Comparison of ENCODE assay signal across 2 cellular contexts in the genomic region with DNA sequence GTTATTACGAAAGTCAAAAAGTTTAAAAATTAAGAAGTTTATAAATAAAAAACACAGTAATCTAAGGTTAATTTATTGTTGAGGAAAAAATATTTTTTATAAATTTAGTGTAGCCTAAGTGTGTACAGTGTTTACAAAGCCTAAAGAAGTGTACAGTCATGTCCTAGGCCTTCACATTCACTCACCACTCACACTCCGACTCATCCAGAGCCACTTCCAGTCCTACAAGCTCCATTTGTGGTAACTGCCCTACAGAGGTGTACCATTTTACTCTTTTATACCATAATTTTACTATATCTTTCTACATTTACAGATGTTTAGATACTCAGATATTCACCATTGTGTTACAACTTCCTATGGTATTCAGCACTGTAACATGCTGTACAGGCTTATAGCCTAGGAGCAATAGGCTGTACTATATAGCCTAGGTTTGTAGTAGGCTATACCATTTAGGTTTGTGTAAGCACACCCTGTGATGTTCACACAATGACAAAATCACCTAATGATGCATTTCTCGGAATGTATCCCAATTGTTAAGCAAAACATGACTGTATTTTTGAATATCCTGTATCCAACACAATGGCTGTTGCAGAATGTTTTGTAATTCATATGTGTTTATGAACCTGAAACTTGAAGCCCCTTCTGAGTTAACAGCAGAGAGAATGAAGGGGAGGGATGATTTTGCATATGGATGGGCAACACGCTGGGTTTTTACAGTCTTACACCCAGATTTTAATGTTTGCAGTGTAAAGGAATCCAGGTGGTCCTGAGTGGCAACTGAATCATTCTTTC.
TF ChIP-seq lines count a peak whose summit lies in the region.

No MANE protein-coding gene starts in this region.

TF ChIP-seq in GM23338, 12 proteins besides CTCF, POLR2A, EP300 and RAD21 (continues in another document):
- no peak for TF ChIP-seq ZNF114 (CRISPR knock-in tag; IDR thresholded peaks at IDR 0.05)
- TF ChIP-seq EZH2 (IDR thresholded peaks at IDR 0.05; ENCODE audit: low read depth, unreplicated experiment) = no peak
- TF ChIP-seq JUNB (IDR thresholded peaks at IDR 0.05; ENCODE audit: unreplicated experiment) = no peak
- TF ChIP-seq EZH2phosphoT487 (IDR thresholded peaks at IDR 0.05; ENCODE audit: unreplicated experiment) = no peak
- TF ChIP-seq, protein P1, sequence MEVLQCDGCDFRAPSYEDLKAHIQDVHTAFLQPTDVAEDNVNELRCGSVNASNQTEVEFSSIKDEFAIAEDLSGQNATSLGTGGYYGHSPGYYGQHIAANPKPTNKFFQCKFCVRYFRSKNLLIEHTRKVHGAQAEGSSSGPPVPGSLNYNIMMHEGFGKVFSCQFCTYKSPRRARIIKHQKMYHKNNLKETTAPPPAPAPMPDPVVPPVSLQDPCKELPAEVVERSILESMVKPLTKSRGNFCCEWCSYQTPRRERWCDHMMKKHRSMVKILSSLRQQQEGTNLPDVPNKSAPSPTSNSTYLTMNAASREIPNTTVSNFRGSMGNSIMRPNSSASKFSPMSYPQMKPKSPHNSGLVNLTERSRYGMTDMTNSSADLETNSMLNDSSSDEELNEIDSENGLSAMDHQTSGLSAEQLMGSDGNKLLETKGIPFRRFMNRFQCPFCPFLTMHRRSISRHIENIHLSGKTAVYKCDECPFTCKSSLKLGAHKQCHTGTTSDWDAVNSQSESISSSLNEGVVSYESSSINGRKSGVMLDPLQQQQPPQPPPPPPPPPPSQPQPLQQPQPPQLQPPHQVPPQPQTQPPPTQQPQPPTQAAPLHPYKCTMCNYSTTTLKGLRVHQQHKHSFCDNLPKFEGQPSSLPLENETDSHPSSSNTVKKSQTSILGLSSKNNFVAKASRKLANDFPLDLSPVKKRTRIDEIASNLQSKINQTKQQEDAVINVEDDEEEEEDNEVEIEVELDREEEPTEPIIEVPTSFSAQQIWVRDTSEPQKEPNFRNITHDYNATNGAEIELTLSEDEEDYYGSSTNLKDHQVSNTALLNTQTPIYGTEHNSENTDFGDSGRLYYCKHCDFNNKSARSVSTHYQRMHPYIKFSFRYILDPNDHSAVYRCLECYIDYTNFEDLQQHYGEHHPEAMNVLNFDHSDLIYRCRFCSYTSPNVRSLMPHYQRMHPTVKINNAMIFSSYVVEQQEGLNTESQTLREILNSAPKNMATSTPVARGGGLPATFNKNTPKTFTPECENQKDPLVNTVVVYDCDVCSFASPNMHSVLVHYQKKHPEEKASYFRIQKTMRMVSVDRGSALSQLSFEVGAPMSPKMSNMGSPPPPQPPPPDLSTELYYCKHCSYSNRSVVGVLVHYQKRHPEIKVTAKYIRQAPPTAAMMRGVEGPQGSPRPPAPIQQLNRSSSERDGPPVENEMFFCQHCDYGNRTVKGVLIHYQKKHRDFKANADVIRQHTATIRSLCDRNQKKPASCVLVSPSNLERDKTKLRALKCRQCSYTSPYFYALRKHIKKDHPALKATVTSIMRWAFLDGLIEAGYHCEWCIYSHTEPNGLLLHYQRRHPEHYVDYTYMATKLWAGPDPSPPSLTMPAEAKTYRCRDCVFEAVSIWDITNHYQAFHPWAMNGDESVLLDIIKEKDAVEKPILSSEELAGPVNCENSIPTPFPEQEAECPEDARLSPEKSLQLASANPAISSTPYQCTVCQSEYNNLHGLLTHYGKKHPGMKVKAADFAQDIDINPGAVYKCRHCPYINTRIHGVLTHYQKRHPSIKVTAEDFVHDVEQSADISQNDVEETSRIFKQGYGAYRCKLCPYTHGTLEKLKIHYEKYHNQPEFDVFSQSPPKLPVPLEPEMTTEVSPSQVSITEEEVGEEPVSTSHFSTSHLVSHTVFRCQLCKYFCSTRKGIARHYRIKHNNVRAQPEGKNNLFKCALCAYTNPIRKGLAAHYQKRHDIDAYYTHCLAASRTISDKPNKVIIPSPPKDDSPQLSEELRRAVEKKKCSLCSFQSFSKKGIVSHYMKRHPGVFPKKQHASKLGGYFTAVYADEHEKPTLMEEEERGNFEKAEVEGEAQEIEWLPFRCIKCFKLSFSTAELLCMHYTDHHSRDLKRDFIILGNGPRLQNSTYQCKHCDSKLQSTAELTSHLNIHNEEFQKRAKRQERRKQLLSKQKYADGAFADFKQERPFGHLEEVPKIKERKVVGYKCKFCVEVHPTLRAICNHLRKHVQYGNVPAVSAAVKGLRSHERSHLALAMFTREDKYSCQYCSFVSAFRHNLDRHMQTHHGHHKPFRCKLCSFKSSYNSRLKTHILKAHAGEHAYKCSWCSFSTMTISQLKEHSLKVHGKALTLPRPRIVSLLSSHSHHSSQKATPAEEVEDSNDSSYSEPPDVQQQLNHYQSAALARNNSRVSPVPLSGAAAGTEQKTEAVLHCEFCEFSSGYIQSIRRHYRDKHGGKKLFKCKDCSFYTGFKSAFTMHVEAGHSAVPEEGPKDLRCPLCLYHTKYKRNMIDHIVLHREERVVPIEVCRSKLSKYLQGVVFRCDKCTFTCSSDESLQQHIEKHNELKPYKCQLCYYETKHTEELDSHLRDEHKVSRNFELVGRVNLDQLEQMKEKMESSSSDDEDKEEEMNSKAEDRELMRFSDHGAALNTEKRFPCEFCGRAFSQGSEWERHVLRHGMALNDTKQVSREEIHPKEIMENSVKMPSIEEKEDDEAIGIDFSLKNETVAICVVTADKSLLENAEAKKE (CRISPR knock-in tag; IDR thresholded peaks at IDR 0.05) = no peak
- TF ChIP-seq POLR2AphosphoS5 (IDR thresholded peaks at IDR 0.05; ENCODE audit: low read depth) = no peak
- TF ChIP-seq, protein P2, sequence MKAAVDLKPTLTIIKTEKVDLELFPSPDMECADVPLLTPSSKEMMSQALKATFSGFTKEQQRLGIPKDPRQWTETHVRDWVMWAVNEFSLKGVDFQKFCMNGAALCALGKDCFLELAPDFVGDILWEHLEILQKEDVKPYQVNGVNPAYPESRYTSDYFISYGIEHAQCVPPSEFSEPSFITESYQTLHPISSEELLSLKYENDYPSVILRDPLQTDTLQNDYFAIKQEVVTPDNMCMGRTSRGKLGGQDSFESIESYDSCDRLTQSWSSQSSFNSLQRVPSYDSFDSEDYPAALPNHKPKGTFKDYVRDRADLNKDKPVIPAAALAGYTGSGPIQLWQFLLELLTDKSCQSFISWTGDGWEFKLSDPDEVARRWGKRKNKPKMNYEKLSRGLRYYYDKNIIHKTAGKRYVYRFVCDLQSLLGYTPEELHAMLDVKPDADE (IDR thresholded peaks at IDR 0.05) = peak; percentile 58; the same call in 1 of the 2 replicates
- peak; percentile 14; the same call in 1 of the 2 replicates for TF ChIP-seq CREB1 (CRISPR knock-in tag; IDR thresholded peaks at IDR 0.05; ENCODE audit: low read depth)
- TF ChIP-seq ZNF331 (CRISPR knock-in tag; IDR thresholded peaks at IDR 0.05; ENCODE audit: low read depth) = no peak

TF ChIP-seq in H1, 55 proteins besides CTCF, POLR2A, EP300 and RAD21:
- peak; percentile 81 for TF ChIP-seq TEAD4 (IDR thresholded peaks at IDR 0.05; ENCODE audit: low read depth, low read length)
- no peak for TF ChIP-seq SUZ12 (IDR thresholded peaks at IDR 0.05; ENCODE audit: low read length)
- no peak for TF ChIP-seq TAF1 (IDR thresholded peaks at IDR 0.05; ENCODE audit: low read depth, low read length)
- no peak for TF ChIP-seq KDM5A (IDR thresholded peaks at IDR 0.05; ENCODE audit: low read length)
- TF ChIP-seq POU5F1 (IDR thresholded peaks at IDR 0.05; ENCODE audit: low read depth, low read length) = peak; percentile 90; the same call in 1 of the 2 replicates
- TF ChIP-seq, protein P3, sequence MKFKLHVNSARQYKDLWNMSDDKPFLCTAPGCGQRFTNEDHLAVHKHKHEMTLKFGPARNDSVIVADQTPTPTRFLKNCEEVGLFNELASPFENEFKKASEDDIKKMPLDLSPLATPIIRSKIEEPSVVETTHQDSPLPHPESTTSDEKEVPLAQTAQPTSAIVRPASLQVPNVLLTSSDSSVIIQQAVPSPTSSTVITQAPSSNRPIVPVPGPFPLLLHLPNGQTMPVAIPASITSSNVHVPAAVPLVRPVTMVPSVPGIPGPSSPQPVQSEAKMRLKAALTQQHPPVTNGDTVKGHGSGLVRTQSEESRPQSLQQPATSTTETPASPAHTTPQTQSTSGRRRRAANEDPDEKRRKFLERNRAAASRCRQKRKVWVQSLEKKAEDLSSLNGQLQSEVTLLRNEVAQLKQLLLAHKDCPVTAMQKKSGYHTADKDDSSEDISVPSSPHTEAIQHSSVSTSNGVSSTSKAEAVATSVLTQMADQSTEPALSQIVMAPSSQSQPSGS (IDR thresholded peaks at IDR 0.05; ENCODE audit: low read length) = peak; percentile 74; the same call in 1 of the 2 replicates
- TF ChIP-seq TCF12 (IDR thresholded peaks at IDR 0.05; ENCODE audit: low read depth, low read length) = peak; percentile 96
- TF ChIP-seq GTF2F1 (IDR thresholded peaks at IDR 0.05; ENCODE audit: borderline replicate concordance, low read depth, low read length) = no peak
- peak; percentile 88 for TF ChIP-seq NANOG (IDR thresholded peaks at IDR 0.05; ENCODE audit: insufficient read depth, low read depth, low read length, poor library complexity, severe bottlenecking)
- TF ChIP-seq, protein P4, sequence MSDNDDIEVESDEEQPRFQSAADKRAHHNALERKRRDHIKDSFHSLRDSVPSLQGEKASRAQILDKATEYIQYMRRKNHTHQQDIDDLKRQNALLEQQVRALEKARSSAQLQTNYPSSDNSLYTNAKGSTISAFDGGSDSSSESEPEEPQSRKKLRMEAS (IDR thresholded peaks at IDR 0.05) = no peak
- TF ChIP-seq RBBP5 (IDR thresholded peaks at IDR 0.05; ENCODE audit: borderline replicate concordance, low read depth, low read length) = no peak
- peak; percentile 65 to 85; a peak in 2 of 4 replicates for TF ChIP-seq HDAC2 (IDR thresholded peaks at IDR 0.05; ENCODE audit: borderline replicate concordance in 1 of 2, low read depth in 2 of 2, low read length in 2 of 2)
- TF ChIP-seq SP1 (IDR thresholded peaks at IDR 0.05; ENCODE audit: low read depth, low read length) = peak; percentile 72; the same call in 1 of the 2 replicates
- no peak for TF ChIP-seq NRF1 (IDR thresholded peaks at IDR 0.05; ENCODE audit: low read depth, low read length)
- peak; percentile 37; the same call in 1 of the 2 replicates for TF ChIP-seq CREB1 (IDR thresholded peaks at IDR 0.05)
- TF ChIP-seq BCL11A (IDR thresholded peaks at IDR 0.05; ENCODE audit: low read depth in 2 of 2, low read length in 2 of 2) = peak in 1 of 2 experiments; percentile 42
TF ChIP-seq in H1: peak in this region for 9.
